Comparison of ENCODE assay signal across 14 cellular contexts in the genomic region with DNA sequence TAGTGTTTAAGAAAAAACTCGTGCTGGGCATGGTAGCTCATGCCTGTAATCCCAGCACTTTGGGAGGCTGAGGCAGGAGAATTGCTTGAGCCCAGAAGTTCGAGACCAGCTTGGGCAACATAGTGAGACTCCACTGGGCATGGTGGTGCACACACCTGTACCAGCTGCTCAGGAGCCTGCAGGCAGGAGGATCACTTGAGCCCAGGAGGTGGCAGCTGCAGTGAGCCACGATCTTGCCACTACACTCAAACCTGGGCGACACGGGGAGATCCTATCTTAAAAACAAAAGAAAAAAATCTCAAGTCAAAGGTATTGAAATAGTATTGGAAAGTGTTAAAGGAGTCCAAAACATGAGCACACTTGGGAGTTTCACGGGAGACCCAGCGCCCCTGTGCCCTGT. TPM values are rescaled to one million over a fixed set of nuclear protein-coding genes. Genes with fewer than 3 reads are reported as not detected.
A peak's percentile ranks its signal among the peaks of the same experiment; 100 is the strongest.
DNase-seq lines count a peak whose midpoint lies in the region; ATAC-seq, FAIRE-seq and TF ChIP-seq lines count a peak whose summit lies in the region.
"Had no signal": no experiment of that assay in that cellular context is flagged by ENCODE, and none has a peak within 500 bp of the region (broad histone marks: within the 10 kb centered on the region; RNA-seq: fewer than 3 reads in every experiment).

No MANE protein-coding gene starts in this region.

- H3K27ac ChIP-seq in dorsolateral prefrontal cortex (peak overlapping the region in 58 of 59 donors; percentile 59 to 100 (median 89)), gastroesophageal sphincter (peak overlapping the region in 2 of 4 donors; percentile 79 to 86), HepG2 (ENCODE audit: extremely low read length, insufficient read depth, low read length) (no peak overlapping the region)
- H3K27ac ChIP-seq: brain microvascular endothelial cell had no signal

- POLR2A ChIA-PET in activated CD4-positive, alpha-beta T cell treated with anti-CD3 and anti-CD28 coated beads, Interleukin-2, amount 10 ng/mL, durations not matched to agents 7 days and 5 days (lab: Charles Lee) = interaction anchor here (0.7 kb wide), 1 partner anchor 19 kb away, joined by 3 read pairs; no protein-coding TSS in a partner anchor
- POLR2A ChIA-PET in HepG2 (lab: Yijun Ruan, JAX) = no interaction called here

- intact Hi-C loops in dorsolateral prefrontal cortex (cut with DNase I) = loop anchor here in 1 of 2 donors (2.0 kb wide), 1 partner anchor 24 kb away; no protein-coding TSS in a partner anchor
- intact Hi-C loops in HepG2 (cut with micrococcal nuclease; ENCODE audit: unreplicated experiment) = no loop called here

- no peaks in the 10 kb centered on the region for H3K9me3 Mint-ChIP-seq in activated CD4-positive, alpha-beta T cell treated with anti-CD3 and anti-CD28 coated beads, Interleukin-2, amount 10 ng/mL, durations not matched to agents 7 days and 5 days
- H3K9me3 Mint-ChIP-seq in T-helper 2 cell treated with Interferon-gamma antibody and Interleukin-4, amounts not matched to agents 5 μg/mL and 100 μg/mL, for 36 hours = no peaks in the 10 kb centered on the region
- no peaks in the 10 kb centered on the region for H3K9me3 Mint-ChIP-seq in stimulated activated naive CD8-positive, alpha-beta T cell treated with anti-CD3 and anti-CD28 coated beads, Interleukin-15, amount 100 ng/mL, for 72 hours
- H3K9me3 Mint-ChIP-seq: nephron had no signal

- TF ChIP-seq RAD21 in HepG2 (CRISPR knock-in tag; IDR thresholded peaks at IDR 0.05) = no peak

- H3K27me3 Mint-ChIP-seq in activated CD4-positive, alpha-beta T cell treated with anti-CD3 and anti-CD28 coated beads, Interleukin-2, amount 10 ng/mL, durations not matched to agents 7 days and 5 days = no peaks in the 10 kb centered on the region
- H3K27me3 Mint-ChIP-seq in T-helper 2 cell treated with Interferon-gamma antibody and Interleukin-4, amounts not matched to agents 5 μg/mL and 100 μg/mL, for 36 hours (ENCODE audit: low read depth) = no peaks in the 10 kb centered on the region
- H3K27me3 Mint-ChIP-seq in stimulated activated naive CD8-positive, alpha-beta T cell treated with anti-CD3 and anti-CD28 coated beads, Interleukin-15, amount 100 ng/mL, for 72 hours = no peaks in the 10 kb centered on the region

- no TSS peak for BruUV-seq in HepG2 (replicated peaks; lab: Mats Ljungman, UMichigan)

- no peak overlapping the region for H3K4me2 ChIP-seq in HepG2 (ENCODE audit: low read depth, low read length)

- TF ChIP-seq CTCF in dorsolateral prefrontal cortex (IDR thresholded peaks at IDR 0.05 in 54 of 56, conservative IDR thresholded peaks at IDR 0.05 in 2 of 56; ENCODE audit: low read depth in 1 of 56, partially characterized antibody in 56 of 56) (no peak), gastroesophageal sphincter (IDR thresholded peaks at IDR 0.05) (no peak), HepG2 (CRISPR knock-in tag; IDR thresholded peaks at IDR 0.05) (no peak)

- no peak for TF ChIP-seq POLR2A in gastroesophageal sphincter (IDR thresholded peaks at IDR 0.05)
- no peak for TF ChIP-seq POLR2A in HepG2 (IDR thresholded peaks at IDR 0.05; ENCODE audit: insufficient read depth in 1 of 2, low read depth in 2 of 2, low read length in 2 of 2)

- peaks cover 100% of the 10 kb centered on the region for H3K4me1 Mint-ChIP-seq in activated CD4-positive, alpha-beta T cell treated with anti-CD3 and anti-CD28 coated beads, Interleukin-2, amount 10 ng/mL, durations not matched to agents 7 days and 5 days
- H3K4me1 Mint-ChIP-seq in T-helper 2 cell treated with Interferon-gamma antibody and Interleukin-4, amounts not matched to agents 5 μg/mL and 100 μg/mL, for 36 hours (ENCODE audit: low read depth) = peaks cover 87% of the 10 kb centered on the region
- H3K4me1 Mint-ChIP-seq in stimulated activated naive CD8-positive, alpha-beta T cell treated with anti-CD3 and anti-CD28 coated beads, Interleukin-15, amount 100 ng/mL, for 72 hours = peaks cover 99% of the 10 kb centered on the region

- no peak for FAIRE-seq in HepG2 (lab: Jason Lieb, UNC)
- FAIRE-seq: endometrium had no signal

- 82 to 87% methylated on average over 3 to 6 of the region's 7 CpGs for WGBS in gastroesophageal sphincter (ENCODE audit: low coverage in 1 of 2), 2 donors
- WGBS in HepG2 (ENCODE audit: low lambda C conversion rate) = 95% methylated on average over 7 of the region's 7 CpGs

- no peaks in the 10 kb centered on the region for H3K9me3 ChIP-seq in gastroesophageal sphincter
- H3K9me3 ChIP-seq in HepG2 (ENCODE audit: low read length) = no peaks in the 10 kb centered on the region

- peak overlapping the region; percentile 87 for H3K27ac Mint-ChIP-seq in activated CD4-positive, alpha-beta T cell treated with anti-CD3 and anti-CD28 coated beads, Interleukin-2, amount 10 ng/mL, durations not matched to agents 7 days and 5 days
- peak overlapping the region; percentile 80 for H3K27ac Mint-ChIP-seq in T-helper 2 cell treated with Interferon-gamma antibody and Interleukin-4, amounts not matched to agents 5 μg/mL and 100 μg/mL, for 36 hours
- H3K27ac Mint-ChIP-seq in stimulated activated naive CD8-positive, alpha-beta T cell treated with anti-CD3 and anti-CD28 coated beads, Interleukin-15, amount 100 ng/mL, for 72 hours = peak overlapping the region in 1 of 2 donors; percentile 27

- peaks cover 41% of the 10 kb centered on the region for H3K36me3 Mint-ChIP-seq in activated CD4-positive, alpha-beta T cell treated with anti-CD3 and anti-CD28 coated beads, Interleukin-2, amount 10 ng/mL, durations not matched to agents 7 days and 5 days (ENCODE audit: low read depth)
- H3K36me3 Mint-ChIP-seq in T-helper 2 cell treated with Interferon-gamma antibody and Interleukin-4, amounts not matched to agents 5 μg/mL and 100 μg/mL, for 36 hours (ENCODE audit: low read depth) = peaks cover 36% of the 10 kb centered on the region

- H3K27me3 ChIP-seq in dorsolateral prefrontal cortex = no peaks in the 10 kb centered on the region
- no peaks in the 10 kb centered on the region for H3K27me3 ChIP-seq in gastroesophageal sphincter
- H3K27me3 ChIP-seq in HepG2 (ENCODE audit: control insufficient read depth in 1 of 2, insufficient read depth in 2 of 2, low read length in 2 of 2) = no peaks in the 10 kb centered on the region
- H3K27me3 ChIP-seq: brain microvascular endothelial cell had no signal

- no peak overlapping the region for H3K9ac ChIP-seq in HepG2 (ENCODE audit: insufficient read depth, low read depth, low read length)

- peaks cover 28 to 100% (median 76%) of the 10 kb centered on the region in 3 donors for H3K4me1 ChIP-seq in gastroesophageal sphincter
- H3K4me1 ChIP-seq in HepG2 (ENCODE audit: insufficient read depth, low read length) = peaks cover 51% of the 10 kb centered on the region

- H4K20me1 ChIP-seq in HepG2 (ENCODE audit: insufficient read depth, low read length) = peaks cover 51% of the 10 kb centered on the region; the same call in 1 of the 2 replicates

- no peak for TF ChIP-seq EP300 in gastroesophageal sphincter (IDR thresholded peaks at IDR 0.05)
- no peak for TF ChIP-seq EP300 in HepG2 (IDR thresholded peaks at IDR 0.05; ENCODE audit: low read depth in 2 of 2, low read length in 2 of 2)
- TF ChIP-seq EP300 in HepG2 (CRISPR knock-in tag; IDR thresholded peaks at IDR 0.05; ENCODE audit: borderline replicate concordance) = no peak

- no peaks in the 10 kb centered on the region for H3K36me3 ChIP-seq in gastroesophageal sphincter
- H3K36me3 ChIP-seq in HepG2 (replicated peaks in 1 of 2; ENCODE audit: control insufficient read depth in 1 of 2, insufficient read depth in 2 of 2, low read length in 2 of 2) = peaks cover 0 to 15% of the 10 kb centered on the region in 2 experiments; a peak in 1 of 5 replicates
- H3K36me3 ChIP-seq: brain microvascular endothelial cell had no signal

- H2AFZ ChIP-seq in HepG2 (ENCODE audit: low read length) = no peak overlapping the region

- H3K4me3 ChIP-seq in dorsolateral prefrontal cortex (peak overlapping the region in 32 of 59 donors; percentile 0 to 53 (median 22)), gastroesophageal sphincter (no peak overlapping the region), HepG2 (replicated peaks in 1 of 3; ENCODE audit: insufficient read depth in 1 of 3, low read depth in 2 of 3, low read length in 3 of 3) (no peak overlapping the region)

- H3K79me2 ChIP-seq in HepG2 (ENCODE audit: insufficient read depth, low read length) = peaks cover 78% of the 10 kb centered on the region

- in situ Hi-C loops in HepG2 (cut with HindIII; ENCODE audit: extremely low pct_ligation_motif_present, low pct_unique_long_range_greater_than_20kb) = no loop called here

- ATAC-seq in stimulated activated naive CD8-positive, alpha-beta T cell treated with anti-CD3 and anti-CD28 coated beads, Interleukin-15, amount 100 ng/mL, for 72 hours = no peak
- ATAC-seq in HG02973 (IDR thresholded peaks at IDR 0.05; ENCODE audit: unreplicated experiment) = no peak
- no peak for ATAC-seq in gastroesophageal sphincter
- ATAC-seq in HepG2 = no peak

- no peak for DNase-seq in activated CD4-positive, alpha-beta T cell treated with anti-CD3 and anti-CD28 coated beads, Interleukin-2, amount 10 ng/mL, durations not matched to agents 7 days and 5 days
- no peak for DNase-seq in activated CD4-positive, alpha-beta T cell treated with anti-CD3 and anti-CD28 coated beads for 4 hours
- no peak for DNase-seq in T-helper 2 cell treated with Interferon-gamma antibody and Interleukin-4, amounts not matched to agents 5 μg/mL and 100 μg/mL, for 36 hours (ENCODE audit: low spot score)
- peak in 1 of 10 donors; percentile 40 for DNase-seq in dorsolateral prefrontal cortex
- no peak for DNase-seq in stimulated activated naive CD8-positive, alpha-beta T cell treated with anti-CD3 and anti-CD28 coated beads, Interleukin-15, amount 100 ng/mL, for 72 hours
- DNase-seq in HepG2 (ENCODE audit: low spot score) = no peak
- DNase-seq: brain microvascular endothelial cell, HCEC 1CT, MM.1S, SIG-M5 had no signal

- CTCF ChIA-PET in activated CD4-positive, alpha-beta T cell treated with anti-CD3 and anti-CD28 coated beads, Interleukin-2, amount 10 ng/mL, durations not matched to agents 7 days and 5 days (lab: Charles Lee) = interaction anchor here (1.0 to 1.3 kb wide), 2 partner anchors 25 to 126 kb away, joined by 3 to 4 read pairs; no protein-coding TSS in a partner anchor
- CTCF ChIA-PET in HepG2 (lab: Yijun Ruan, JAX; ENCODE audit: low intra/inter-chr PET ratio, low total read pairs) = no interaction called here

- peak overlapping the region; percentile 7 for H3K4me3 Mint-ChIP-seq in activated CD4-positive, alpha-beta T cell treated with anti-CD3 and anti-CD28 coated beads, Interleukin-2, amount 10 ng/mL, durations not matched to agents 7 days and 5 days
- peak overlapping the region; percentile 51 for H3K4me3 Mint-ChIP-seq in T-helper 2 cell treated with Interferon-gamma antibody and Interleukin-4, amounts not matched to agents 5 μg/mL and 100 μg/mL, for 36 hours
- peak overlapping the region; percentile 21 to 68 for H3K4me3 Mint-ChIP-seq in stimulated activated naive CD8-positive, alpha-beta T cell treated with anti-CD3 and anti-CD28 coated beads, Interleukin-15, amount 100 ng/mL, for 72 hours
- H3K4me3 Mint-ChIP-seq: nephron had no signal

RNA-seq across cellular contexts. Expression of gene KLF13, which starts 14.0 kb away (rescaled TPM):
- total RNA-seq in activated CD4-positive, alpha-beta T cell treated with anti-CD3 and anti-CD28 coated beads, Interleukin-2, amount 10 ng/mL, durations not matched to agents 7 days and 5 days = 100 to 1,000 TPM; 235 to 264 TPM
- 100 to 1,000 TPM in 101 of 120 experiments, 10 to 100 TPM in 19; 73.4 to 179 (median 116) TPM for total RNA-seq in dorsolateral prefrontal cortex
- 100 to 1,000 TPM in 1 of 4 donors, 10 to 100 TPM in 3; 49.7 to 106 (median 76.1) TPM for total RNA-seq in gastroesophageal sphincter
- 25.1 and 27.8 TPM in 2 replicates for total RNA-seq in HepG2 (2016; rRNA removed; fragmentation: Illumina TruSeq; extraction: Trizol)
- 1.4 and 2.8 TPM in 2 replicates for total RNA-seq in HepG2 (2016; cell fraction: cytosol; rRNA removed; fragmentation: Illumina TruSeq; extraction: Trizol; ENCODE audit: low read depth)
- 21.2 and 24.1 TPM in 2 replicates for total RNA-seq in HepG2 (2016; cell fraction: insoluble cytoplasmic fraction; rRNA removed; fragmentation: Illumina TruSeq; extraction: Trizol)
- total RNA-seq in HepG2 (2016; cell fraction: membrane; rRNA removed; fragmentation: Illumina TruSeq; extraction: Trizol) = 6.8 and 8.3 TPM in 2 replicates
- 13.1 and 18.9 TPM in 2 replicates for total RNA-seq in HepG2 (2016; cell fraction: nucleus; rRNA removed; fragmentation: Illumina TruSeq; extraction: Trizol)
- 16.8 and 18.8 TPM in 2 replicates for polyA plus RNA-seq in HepG2 (2011; rRNA removed)
- 9.1 and 11.1 TPM in 2 replicates for polyA plus RNA-seq in HepG2 (2011; cell fraction: cytosol; rRNA removed)
- polyA plus RNA-seq in HepG2 (2011; cell fraction: nucleus; rRNA removed) = 12.3 and 14.2 TPM in 2 replicates
- polyA plus RNA-seq in HepG2 (2012) = 22.0 and 24.4 TPM in 2 replicates
- polyA plus RNA-seq in HepG2 (2016; cell fraction: cytosol; fragmentation: Illumina TruSeq; extraction: Trizol; ENCODE audit: low read depth) = 1.1 and 2.1 TPM in 2 replicates
- 31.2 and 34.3 TPM in 2 replicates for polyA plus RNA-seq in HepG2 (2016; cell fraction: insoluble cytoplasmic fraction; fragmentation: Illumina TruSeq; extraction: Trizol; ENCODE audit: low read depth)
- polyA plus RNA-seq in HepG2 (2016; cell fraction: membrane; fragmentation: Illumina TruSeq; extraction: Trizol; ENCODE audit: low read depth) = 5.5 and 7.5 TPM in 2 replicates
- 30.0 and 34.4 TPM in 2 replicates for polyA plus RNA-seq in HepG2 (2016; cell fraction: nucleus; fragmentation: Illumina TruSeq; extraction: Trizol; ENCODE audit: insufficient read depth, low read depth)
- polyA minus RNA-seq in HepG2 (2011; rRNA and poly(A)+ RNA removed; ENCODE audit: low replicate concordance) = 23.8 and 65.8 TPM in 2 replicates
- 12.2 and 13.9 TPM in 2 replicates for polyA minus RNA-seq in HepG2 (2011; cell fraction: cytosol; rRNA and poly(A)+ RNA removed)
- polyA minus RNA-seq in HepG2 (2011; cell fraction: nucleus; rRNA and poly(A)+ RNA removed) = 6.3 and 8.8 TPM in 2 replicates

Comparison
In these comparisons a context has a peak if more than half of its experiments do, and no peak if none do; other contexts are left out.
1. H3K4me3 ChIP-seq: peak in dorsolateral prefrontal cortex (32 of 59); none in gastroesophageal sphincter (0 of 2) and HepG2 (0 of 3).
2. Peak in every context shown above with its lines, with median percentiles within 50 percentile points of each other: H3K4me3 Mint-ChIP-seq.